ENCODE assay signal across 8 cellular contexts in the genomic region with DNA sequence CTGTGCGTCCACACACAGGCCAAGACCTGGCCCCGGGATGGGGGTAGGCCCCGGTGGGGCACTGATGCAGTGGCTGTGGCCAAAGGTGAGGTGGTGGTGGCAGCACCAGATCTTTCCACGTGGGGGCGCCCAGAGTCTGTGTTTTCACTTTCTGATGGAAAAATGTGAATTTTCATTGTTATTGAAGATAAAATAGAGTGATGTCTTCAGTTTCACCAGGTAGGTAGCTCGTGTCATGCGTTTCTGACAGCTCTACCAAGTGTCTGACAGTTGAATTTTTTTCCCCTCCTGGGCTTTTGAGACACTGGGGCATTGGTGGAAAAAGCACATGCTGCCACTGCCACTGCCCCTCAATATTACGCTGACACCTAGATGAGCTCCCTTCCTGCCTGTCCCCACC. TPM values are rescaled to one million over a fixed set of nuclear protein-coding genes. Genes with fewer than 3 reads are reported as not detected.
DNase-seq lines count a peak whose midpoint lies in the region; ATAC-seq and TF ChIP-seq lines count a peak whose summit lies in the region.

No MANE protein-coding gene starts in this region.

- no peaks in the 10 kb centered on the region for H3K9me3 Mint-ChIP-seq in immature natural killer cell

- peaks cover 0 to 1% of the 10 kb centered on the region in 2 donors for H3K4me1 Mint-ChIP-seq in immature natural killer cell

- H3K4me3 Mint-ChIP-seq in immature natural killer cell = no peak overlapping the region

- H3K27ac Mint-ChIP-seq in immature natural killer cell = peak overlapping the region in 1 of 6 donors; percentile 46

- peaks cover 3 to 14% (median 3%) of the 10 kb centered on the region in 3 donors for H3K36me3 Mint-ChIP-seq in immature natural killer cell

- no peak overlapping the region for H3K4me3 ChIP-seq in astrocyte of the cerebellum (ENCODE audit: low read depth, low read length)

- peak; percentile 79 for TF ChIP-seq CTCF in astrocyte of the cerebellum (IDR thresholded peaks at IDR 0.05; ENCODE audit: low read depth, low read length, missing control alignments)

- no peak for ATAC-seq in HG03432 (IDR thresholded peaks at IDR 0.05; ENCODE audit: unreplicated experiment)
- no peak for ATAC-seq in GM19467 (IDR thresholded peaks at IDR 0.05; ENCODE audit: unreplicated experiment)

- DNase-seq in D341Med (ENCODE audit: low spot score) (peak; percentile 85), HK-2 (ENCODE audit: unreplicated experiment) (peak; percentile 68), T1000 (lab: John Stamatoyannopoulos, UW) (peak; percentile 66), astrocyte of the cerebellum (ENCODE audit: low read depth) (no peak), immature natural killer cell (peak; percentile 43 to 65 (median 51))
- DNase-seq in stimulated activated CD4-positive, alpha-beta T cell treated with anti-CD3 and anti-CD28 coated beads, Interleukin-2, amount 100 ng/mL, for 4 hours (ENCODE audit: low read depth) = peak; percentile 56

- in situ Hi-C loops in astrocyte of the cerebellum (cut with HindIII; ENCODE audit: low sequenced_read_pairs) = no loop called here

- no peaks in the 10 kb centered on the region for H3K27me3 Mint-ChIP-seq in immature natural killer cell (ENCODE audit: low read depth in 3 of 3)

RNA-seq across cellular contexts. Expression of a gene that starts 40.0 kb away (rescaled TPM):
- polyA plus RNA-seq in immature natural killer cell = 100 to 1,000 TPM in 2 of 3 donors, 10 to 100 TPM in 1; 63.4 to 109 (median 109) TPM

RNA-seq across cellular contexts. Expression of a gene that starts 49.6 kb away (rescaled TPM):
- polyA plus RNA-seq in immature natural killer cell = 1 to 10 TPM in 2 of 3 donors, under 1 TPM in 1; 0.86 to 3.4 (median 1.1) TPM

RNA-seq across cellular contexts. Expression of a gene that starts 57.9 kb away (rescaled TPM):
- polyA plus RNA-seq in immature natural killer cell = 100 to 1,000 TPM in 1 of 3 donors, 10 to 100 TPM in 2; 70.8 to 126 (median 84.2) TPM
